Comparison of ENCODE assay signal across 9 cellular contexts in the genomic region with DNA sequence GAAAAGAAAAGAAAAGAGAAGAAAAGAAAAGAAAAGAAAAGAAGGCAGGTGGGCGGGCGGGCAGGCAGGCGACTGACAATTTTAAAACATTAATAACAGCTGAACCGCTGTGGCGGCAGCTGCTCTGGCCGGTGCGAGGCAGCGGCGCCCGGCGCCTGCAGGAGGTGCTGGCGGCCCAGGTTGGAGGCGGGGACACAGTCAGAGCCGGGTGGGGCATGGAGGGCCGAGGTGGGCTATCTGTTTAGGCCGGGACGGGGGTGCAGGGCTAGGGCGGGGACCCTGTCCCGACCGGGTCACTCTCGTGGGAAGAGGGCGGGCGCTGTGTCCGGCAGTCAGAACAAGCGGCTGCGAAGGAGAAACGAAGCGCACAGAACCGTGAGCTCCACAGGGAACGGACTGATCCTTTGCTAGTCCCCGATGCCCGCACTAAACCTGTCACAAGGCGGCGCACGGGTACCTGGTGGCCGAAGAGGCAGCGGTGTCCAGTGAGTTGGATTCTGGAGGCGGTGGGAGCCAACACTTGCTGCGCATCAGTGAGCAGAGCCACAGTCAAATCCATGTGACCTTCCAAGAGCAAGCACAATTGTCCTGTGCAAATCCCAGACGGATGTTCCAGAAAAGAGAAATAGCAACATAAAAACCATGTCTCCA. TPM values are rescaled to one million over a fixed set of nuclear protein-coding genes. Genes with fewer than 3 reads are reported as not detected.
DNase-seq lines count a peak whose midpoint lies in the region; ATAC-seq, FAIRE-seq and TF ChIP-seq lines count a peak whose summit lies in the region.
"Had no signal": no experiment of that assay in that cellular context is flagged by ENCODE, and none has a peak within 500 bp of the region (broad histone marks: within the 10 kb centered on the region; RNA-seq: fewer than 3 reads in every experiment).

No MANE protein-coding gene starts in this region.

- H3K4me3 ChIP-seq in Jurkat, Clone E6-1 (ENCODE audit: low read length): peak overlapping the region; percentile 18; the same call in 1 of the 2 replicates
- H3K4me3 ChIP-seq in foreskin fibroblast (ENCODE audit: low read depth in 1 of 2, low read length in 2 of 2): peak overlapping the region; percentile 59 to 62

- TF ChIP-seq CTCF in foreskin fibroblast (IDR thresholded peaks at IDR 0.05; ENCODE audit: low read depth, low read length) (peak; percentile 52), nephron (IDR thresholded peaks at IDR 0.05; ENCODE audit: unreplicated experiment in 3 of 3) (peak; percentile 56 to 76 (median 72))

- peak overlapping the region; percentile 81 to 83 (median 82) for H3K4me3 Mint-ChIP-seq in nephron

- no peak for FAIRE-seq in RCC 7860 (lab: Jason Lieb, UNC)
- FAIRE-seq: islet of Langerhans had no signal

- DNase-seq in EH (ENCODE audit: low read depth): peak; percentile 75
- no peak for DNase-seq in Jurkat, Clone E6-1 (ENCODE audit: low read depth, low spot score)
- peak; percentile 44 for DNase-seq in RCC 7860 (ENCODE audit: low spot score)
- peak; percentile 17 for DNase-seq in activated gamma-delta T cell treated with anti-CD3 and anti-CD28 coated beads, Interleukin-2, amount 50 U/mL, for 16 hours (ENCODE audit: low read depth)
- peak; percentile 53 to 85 for DNase-seq in foreskin fibroblast
- peak in 44 of 49 donors; percentile 17 to 82 (median 58) for DNase-seq in substantia nigra (lab: John Stamatoyannopoulos, UW)

- peak; percentile 99 for ATAC-seq in GM21786 (IDR thresholded peaks at IDR 0.05; ENCODE audit: unreplicated experiment)

- H3K27ac ChIP-seq in substantia nigra (ENCODE audit: low read depth, low read length, poor library complexity, severe bottlenecking): peak overlapping the region; percentile 33

- peaks cover 11% of the 10 kb centered on the region for H3K4me1 Mint-ChIP-seq in nephron

- H3K27me3 Mint-ChIP-seq in nephron (ENCODE audit: low read depth): no peaks in the 10 kb centered on the region

- peak overlapping the region; percentile 48 to 71 (median 52) for H3K27ac Mint-ChIP-seq in nephron

- no peaks in the 10 kb centered on the region for H3K36me3 Mint-ChIP-seq in nephron (ENCODE audit: low read depth)

- peaks cover 12% of the 10 kb centered on the region for H3K9me3 Mint-ChIP-seq in nephron

RNA-seq across cellular contexts. Expression of gene ALDOB, which starts 13.6 kb away (rescaled TPM):
- polyA plus RNA-seq in Jurkat, Clone E6-1 (2012; ENCODE audit: insufficient read depth, insufficient read length): not detected

RNA-seq across cellular contexts. Expression of gene ZNF189, which starts 50.5 kb away (rescaled TPM):
- 8.9 TPM for polyA plus RNA-seq in Jurkat, Clone E6-1 (2012; ENCODE audit: insufficient read depth, insufficient read length)

RNA-seq across cellular contexts. Expression of gene MRPL50, which starts 50.8 kb away (rescaled TPM):
- polyA plus RNA-seq in Jurkat, Clone E6-1 (2012; ENCODE audit: insufficient read depth, insufficient read length): 14.2 TPM
